In genomic region chr4:112861378-112862317, GRCh38 we compare ENCODE assay signal across 21 cellular contexts.
DNase-seq lines count a peak whose midpoint lies in the region; ATAC-seq and TF ChIP-seq lines count a peak whose summit lies in the region.
"Had no signal": no experiment of that assay in that cellular context is flagged by ENCODE, and none has a peak within 500 bp of the region (broad histone marks: within the 10 kb centered on the region; RNA-seq: fewer than 3 reads in every experiment).

No MANE protein-coding gene starts in this region.

- H3K27ac ChIP-seq in cingulate gyrus (ENCODE audit: low read depth, low read length), result peak overlapping the region; percentile 90
- peak overlapping the region in 3 of 4 donors; percentile 29 to 75 (median 54) for H3K27ac ChIP-seq in tibial nerve
- no peak overlapping the region for H3K27ac ChIP-seq in PC-3 (ENCODE audit: low read length)
- H3K27ac ChIP-seq: 22Rv1 had no signal

- peak overlapping the region; percentile 93 for H3K27ac Mint-ChIP-seq in nephron progenitor cell
- H3K27ac Mint-ChIP-seq: IgD-negative memory B cell had no signal

- peak overlapping the region in 1 of 4 donors; percentile 9 for H3K4me3 ChIP-seq in tibial nerve
- no peak overlapping the region for H3K4me3 ChIP-seq in PC-3 (ENCODE audit: low read length)
- H3K4me3 ChIP-seq: stomach had no signal

- TF ChIP-seq CTCF in nephron progenitor cell (IDR thresholded peaks at IDR 0.05) (no peak), tibial nerve (IDR thresholded peaks at IDR 0.05) (no peak), PC-3 (conservative IDR thresholded peaks at IDR 0.05; ENCODE audit: low read depth, low read length) (no peak)

- no peaks in the 10 kb centered on the region for H3K27me3 Mint-ChIP-seq in nephron progenitor cell (ENCODE audit: low read depth, poor library complexity)
- H3K27me3 Mint-ChIP-seq: IgD-negative memory B cell had no signal

- peaks cover 0 to 38% (median 3%) of the 10 kb centered on the region in 4 donors for H3K4me1 ChIP-seq in tibial nerve
- peaks cover 9% of the 10 kb centered on the region; the same call in 1 of the 2 replicates for H3K4me1 ChIP-seq in PC-3 (ENCODE audit: insufficient read depth, low read length)
- H3K4me1 ChIP-seq: stomach had no signal

- no peaks in the 10 kb centered on the region for H3K79me2 ChIP-seq in PC-3 (ENCODE audit: low read length)

- H3K9ac ChIP-seq in PC-3 (ENCODE audit: low read length), result no peak overlapping the region

- no peak for TF ChIP-seq EP300 in tibial nerve (IDR thresholded peaks at IDR 0.05)

- H3K9me2 ChIP-seq in PC-3 (replicated peaks; ENCODE audit: low read length), result no peaks in the 10 kb centered on the region

- no peak overlapping the region for H2AFZ ChIP-seq in PC-3 (ENCODE audit: low read length)

- no peaks in the 10 kb centered on the region for H4K20me1 ChIP-seq in PC-3 (ENCODE audit: low read length)

- DNase-seq in DMS 273 (lab: John Stamatoyannopoulos, UW; ENCODE audit: unreplicated experiment) (peak; percentile 2), DMS 273 treated with DMSO at 0.1 percent for 48 hours (lab: John Stamatoyannopoulos, UW) (no peak), nephron progenitor cell (no peak), tibial nerve (ENCODE audit: low spot score in 2 of 2) (no peak), PC-3 (no peak), COR-L47 (lab: John Stamatoyannopoulos, UW) (no peak)
- DNase-seq: activated CD4-positive, alpha-beta T cell treated with anti-CD3 and anti-CD28 coated beads for 4 hours; activated CD8-positive, alpha-beta memory T cell treated with anti-CD3 and anti-CD28 coated beads, Interleukin-2, amount 50 U/mL, for 4 hours; activated gamma-delta T cell; amniotic stem cell; left colon; MM.1S; NCI-H1694; NCI-H2227 treated with DMSO at 0.1 percent for 48 hours; occipital lobe; stimulated activated CD4-positive, alpha-beta T cell treated with anti-CD3 and anti-CD28 coated beads, Interleukin-2, amount 100 ng/mL, for 48 hours; stomach had no signal

- H3K9me3 Mint-ChIP-seq in nephron progenitor cell, result peaks cover 5% of the 10 kb centered on the region

- ATAC-seq in HG02763 (IDR thresholded peaks at IDR 0.05; ENCODE audit: unreplicated experiment) (no peak), PC-3 (no peak)
- ATAC-seq: left colon had no signal

- H3K36me3 ChIP-seq in tibial nerve (no peaks in the 10 kb centered on the region), PC-3 (ENCODE audit: low read depth, low read length) (no peaks in the 10 kb centered on the region)
- H3K36me3 ChIP-seq: stomach had no signal

- H3K4me3 Mint-ChIP-seq in nephron progenitor cell, result peak overlapping the region; percentile 62
- H3K4me3 Mint-ChIP-seq: IgD-negative memory B cell had no signal

- H3K9me3 ChIP-seq in tibial nerve (no peaks in the 10 kb centered on the region), PC-3 (ENCODE audit: low read length) (no peaks in the 10 kb centered on the region)
- H3K9me3 ChIP-seq: stomach had no signal

- no peak for TF ChIP-seq POLR2A in tibial nerve (IDR thresholded peaks at IDR 0.05)

- H3K27me3 ChIP-seq in tibial nerve (no peaks in the 10 kb centered on the region), PC-3 (ENCODE audit: low read length) (peaks cover 4% of the 10 kb centered on the region; the same call in 1 of the 2 replicates)
- H3K27me3 ChIP-seq: stomach had no signal

- peaks cover 5% of the 10 kb centered on the region for H3K36me3 Mint-ChIP-seq in nephron progenitor cell (ENCODE audit: low read depth)
- H3K36me3 Mint-ChIP-seq: IgD-negative memory B cell had no signal

- no peaks in the 10 kb centered on the region for H3F3A ChIP-seq in PC-3 (ENCODE audit: low read length, unreplicated experiment)

- CTCF ChIA-PET in PC-3 (lab: Charles Lee), result no interaction called here

- 33 to 36% methylated on average over 5 of the region's 5 CpGs for WGBS in tibial nerve, 2 donors

- POLR2A ChIA-PET in PC-3 (lab: Charles Lee; ENCODE audit: unreplicated experiment), result no interaction called here

- H3K4me2 ChIP-seq in PC-3 (ENCODE audit: low read length), result no peak overlapping the region

- peaks cover 50% of the 10 kb centered on the region for H3K4me1 Mint-ChIP-seq in nephron progenitor cell
- H3K4me1 Mint-ChIP-seq: IgD-negative memory B cell had no signal

- intact Hi-C loops in PC-3 (cut with micrococcal nuclease), result no loop called here

- BruUV-seq in PC-3 (replicated peaks; lab: Mats Ljungman, UMichigan), result no TSS peak
